16 cellular contexts compared by ENCODE assay signal in genomic region chr6:130466052-130466743, GRCh38.
DNase-seq lines count a peak whose midpoint lies in the region; ATAC-seq, FAIRE-seq and TF ChIP-seq lines count a peak whose summit lies in the region.
"Had no signal": no experiment of that assay in that cellular context is flagged by ENCODE, and none has a peak within 500 bp of the region (broad histone marks: within the 10 kb centered on the region; RNA-seq: fewer than 3 reads in every experiment).

No MANE protein-coding gene starts in this region.

- FAIRE-seq in bronchial epithelial cell (lab: Jason Lieb, UNC) = no peak

- H3K27me3 ChIP-seq in bronchial epithelial cell (ENCODE audit: control insufficient read depth, insufficient read depth, low read length) = no peaks in the 10 kb centered on the region
- H3K27me3 ChIP-seq: BE2C had no signal

- H3K36me3 ChIP-seq in bronchial epithelial cell (ENCODE audit: control insufficient read depth, insufficient read depth, low read length) = no peaks in the 10 kb centered on the region
- H3K36me3 ChIP-seq: BE2C had no signal

- ATAC-seq in GM21528 (IDR thresholded peaks at IDR 0.05; ENCODE audit: low FRiP score, unreplicated experiment) = no peak

- no peak overlapping the region for H3K4me3 ChIP-seq in bronchial epithelial cell (ENCODE audit: low read depth, low read length)

- DNase-seq in ELR (ENCODE audit: low read depth) (peak; percentile 77), RKO (ENCODE audit: low spot score) (peak; percentile 11), bronchial epithelial cell (ENCODE audit: low read depth) (peak; percentile 65), non-pigmented ciliary epithelial cell (ENCODE audit: low read depth) (peak; percentile 38), AG20443 (ENCODE audit: low spot score) (no peak), activated T-cell treated with anti-CD3 and anti-CD28 coated beads for 4 hours (no peak), cerebellum (ENCODE audit: low spot score) (no peak)
- DNase-seq: BE2C; Caco-2; CD4-positive, CD25-positive, alpha-beta regulatory T cell; GF-D8; GOT3; KBM-7; NCI-H1105 treated with DMSO at 0.1 percent for 48 hours; NCI-H1694 treated with DMSO at 0.1 percent for 48 hours had no signal

- no peak for TF ChIP-seq CTCF in bronchial epithelial cell (IDR thresholded peaks at IDR 0.05; ENCODE audit: insufficient read depth, low read length, severe bottlenecking)

Comparison
In these comparisons a context has a peak if more than half of its experiments do, and no peak if none do; other contexts are left out.
1. DNase-seq: peak in ELR (single experiment), RKO (single experiment), bronchial epithelial cell (single experiment) and non-pigmented ciliary epithelial cell (single experiment); none in AG20443 (single experiment), activated T-cell treated with anti-CD3 and anti-CD28 coated beads for 4 hours (single experiment) and cerebellum (single experiment).